In genomic region chr7:26151096-26151495, GRCh38 we compare ENCODE assay signal across 9 cellular contexts. TPM values are rescaled to one million over a fixed set of nuclear protein-coding genes. Genes with fewer than 3 reads are reported as not detected.
DNase-seq lines count a peak whose midpoint lies in the region; ATAC-seq and TF ChIP-seq lines count a peak whose summit lies in the region.
"Had no signal": no experiment of that assay in that cellular context is flagged by ENCODE, and none has a peak within 500 bp of the region (broad histone marks: within the 10 kb centered on the region; RNA-seq: fewer than 3 reads in every experiment).

No MANE protein-coding gene starts in this region.

- no peak for TF ChIP-seq CTCF in brain (conservative IDR thresholded peaks at IDR 0.05)

- H3K9me3 Mint-ChIP-seq in activated naive CD4-positive, alpha-beta T cell treated with anti-CD3 and anti-CD28 coated beads, Interleukin-2, amount 10 ng/mL, durations not matched to agents 7 days and 5 days, result no peaks in the 10 kb centered on the region
- H3K9me3 Mint-ChIP-seq in brain, result peaks cover 0 to 19% (median 10%) of the 10 kb centered on the region in 5 experiments
- H3K9me3 Mint-ChIP-seq in stimulated activated memory B cell treated with anti-CD40 and anti-IgM and Interleukin-4, amounts not matched to agents 10 μg/mL and 1 μg/mL and 100 μg/mL, for 72 hours, result no peaks in the 10 kb centered on the region

- ATAC-seq in stimulated activated memory B cell treated with anti-CD40 and anti-IgM and Interleukin-4, amounts not matched to agents 10 μg/mL and 1 μg/mL and 100 μg/mL, for 72 hours, result no peak

- H3K4me1 Mint-ChIP-seq in activated naive CD4-positive, alpha-beta T cell treated with anti-CD3 and anti-CD28 coated beads, Interleukin-2, amount 10 ng/mL, durations not matched to agents 7 days and 5 days, result peaks cover 48% of the 10 kb centered on the region
- H3K4me1 Mint-ChIP-seq in brain, result peaks cover 27% of the 10 kb centered on the region
- peaks cover 45% of the 10 kb centered on the region for H3K4me1 Mint-ChIP-seq in stimulated activated memory B cell treated with anti-CD40 and anti-IgM and Interleukin-4, amounts not matched to agents 10 μg/mL and 1 μg/mL and 100 μg/mL, for 72 hours

- H3K4me3 Mint-ChIP-seq in activated naive CD4-positive, alpha-beta T cell treated with anti-CD3 and anti-CD28 coated beads, Interleukin-2, amount 10 ng/mL, durations not matched to agents 7 days and 5 days, result peak overlapping the region; percentile 83
- peak overlapping the region; percentile 72 to 86 (median 76) for H3K4me3 Mint-ChIP-seq in brain
- peak overlapping the region; percentile 92 for H3K4me3 Mint-ChIP-seq in stimulated activated memory B cell treated with anti-CD40 and anti-IgM and Interleukin-4, amounts not matched to agents 10 μg/mL and 1 μg/mL and 100 μg/mL, for 72 hours

- peak overlapping the region; percentile 95 for H3K27ac Mint-ChIP-seq in activated naive CD4-positive, alpha-beta T cell treated with anti-CD3 and anti-CD28 coated beads, Interleukin-2, amount 10 ng/mL, durations not matched to agents 7 days and 5 days
- peak overlapping the region in 2 of 5 experiments; percentile 7 to 32 for H3K27ac Mint-ChIP-seq in brain
- H3K27ac Mint-ChIP-seq in stimulated activated memory B cell treated with anti-CD40 and anti-IgM and Interleukin-4, amounts not matched to agents 10 μg/mL and 1 μg/mL and 100 μg/mL, for 72 hours, result peak overlapping the region; percentile 84

- CTCF ChIA-PET in activated naive CD4-positive, alpha-beta T cell treated with anti-CD3 and anti-CD28 coated beads, Interleukin-2, amount 10 ng/mL, durations not matched to agents 7 days and 5 days (lab: Charles Lee), result interaction anchor here (0.7 to 3.1 kb wide), 4 partner anchors 11 to 88 kb away, joined by 3 to 29 read pairs (median 3); no protein-coding TSS in a partner anchor

- peaks cover 13% of the 10 kb centered on the region for H3K27me3 Mint-ChIP-seq in activated naive CD4-positive, alpha-beta T cell treated with anti-CD3 and anti-CD28 coated beads, Interleukin-2, amount 10 ng/mL, durations not matched to agents 7 days and 5 days
- H3K27me3 Mint-ChIP-seq in brain, result peaks cover 58% of the 10 kb centered on the region
- H3K27me3 Mint-ChIP-seq in stimulated activated memory B cell treated with anti-CD40 and anti-IgM and Interleukin-4, amounts not matched to agents 10 μg/mL and 1 μg/mL and 100 μg/mL, for 72 hours, result no peaks in the 10 kb centered on the region

- DNase-seq in activated naive CD4-positive, alpha-beta T cell treated with anti-CD3 and anti-CD28 coated beads, Interleukin-2, amount 10 ng/mL, durations not matched to agents 7 days and 5 days, result peak; percentile 38
- DNase-seq in activated naive CD4-positive, alpha-beta T cell treated with anti-CD3 and anti-CD28 coated beads, Interleukin-2, amount 50 U/mL, for 16 hours, result no peak
- DNase-seq in NCI-H69 (lab: John Stamatoyannopoulos, UW) (peak; percentile 18), NCI-H2227 treated with DMSO at 0.1 percent for 48 hours (lab: John Stamatoyannopoulos, UW) (no peak), Kasumi-1 (lab: John Stamatoyannopoulos, UW) (no peak), SIG-M5 treated with dmso at 0.1 percent for 504 hours (lab: John Stamatoyannopoulos, UW; ENCODE audit: unreplicated experiment) (no peak)
- DNase-seq: stimulated activated naive CD4-positive, alpha-beta T cell treated with Interleukin-2 at 50 U/mL for 16 hours had no signal

- peaks cover 8% of the 10 kb centered on the region for H3K36me3 Mint-ChIP-seq in activated naive CD4-positive, alpha-beta T cell treated with anti-CD3 and anti-CD28 coated beads, Interleukin-2, amount 10 ng/mL, durations not matched to agents 7 days and 5 days
- H3K36me3 Mint-ChIP-seq in brain, result no peaks in the 10 kb centered on the region
- no peaks in the 10 kb centered on the region for H3K36me3 Mint-ChIP-seq in stimulated activated memory B cell treated with anti-CD40 and anti-IgM and Interleukin-4, amounts not matched to agents 10 μg/mL and 1 μg/mL and 100 μg/mL, for 72 hours

RNA-seq across cellular contexts. Expression of gene NFE2L3, which starts 0.9 kb away (rescaled TPM):
- 7.1 TPM for polyA plus RNA-seq in brain (ENCODE audit: insufficient read depth, low read depth, low replicate concordance)

RNA-seq across cellular contexts. Expression of gene HNRNPA2B1, which starts 49.5 kb away (rescaled TPM):
- polyA plus RNA-seq in brain (ENCODE audit: insufficient read depth, low read depth, low replicate concordance), result 772 TPM

RNA-seq across cellular contexts. Expression of gene CBX3, which starts 50.4 kb away (rescaled TPM):
- polyA plus RNA-seq in brain (ENCODE audit: insufficient read depth, low read depth, low replicate concordance), result 89.7 TPM

Comparison
In these comparisons a context has a peak if more than half of its experiments do, and no peak if none do; other contexts are left out.
1. DNase-seq: peak in activated naive CD4-positive, alpha-beta T cell treated with anti-CD3 and anti-CD28 coated beads, Interleukin-2, amount 10 ng/mL, durations not matched to agents 7 days and 5 days (single experiment) and NCI-H69 (single experiment); none in activated naive CD4-positive, alpha-beta T cell treated with anti-CD3 and anti-CD28 coated beads, Interleukin-2, amount 50 U/mL, for 16 hours (single experiment), NCI-H2227 treated with DMSO at 0.1 percent for 48 hours (single experiment), Kasumi-1 (0 of 2) and SIG-M5 treated with dmso at 0.1 percent for 504 hours (single experiment).
2. Peak in every context shown above with its lines, with median percentiles within 50 percentile points of each other: H3K4me3 Mint-ChIP-seq.